ENCODE assay signal across 23 cellular contexts in the genomic region with DNA sequence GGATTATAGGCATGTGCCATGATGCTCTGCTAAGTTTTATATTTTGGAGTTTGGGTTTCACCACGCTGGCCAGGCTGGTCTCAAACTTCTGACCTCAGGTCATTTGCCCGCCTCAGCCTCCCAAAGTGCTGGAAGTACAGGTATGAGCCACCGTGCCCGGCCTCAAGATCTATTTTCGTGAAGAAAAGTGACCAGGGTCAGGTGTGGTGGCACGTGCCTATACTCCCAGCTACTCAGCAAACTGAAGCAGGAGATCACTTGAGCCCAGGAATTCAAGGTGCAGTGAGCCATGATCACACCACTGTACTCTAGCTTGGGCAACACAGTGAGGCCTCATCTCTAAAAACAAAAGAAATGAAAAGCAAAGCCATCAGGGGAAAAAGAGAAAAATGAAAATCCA.
"Had no signal": no experiment of that assay in that cellular context is flagged by ENCODE, and none has a peak within 500 bp of the region (broad histone marks: within the 10 kb centered on the region; RNA-seq: fewer than 3 reads in every experiment).

No MANE protein-coding gene starts in this region.

- H3K9me3 ChIP-seq: colonic mucosa, esophagus muscularis mucosa, gastroesophageal sphincter, heart right ventricle, lower lobe of right lung, ovary, right lobe of liver, stomach, testis, tibial nerve, upper lobe of left lung had no signal

- H3K27ac ChIP-seq: colonic mucosa, esophagus muscularis mucosa, foreskin keratinocyte, gastroesophageal sphincter, heart right ventricle, lower lobe of right lung, ovary, right lobe of liver, stomach, testis, tibial nerve, upper lobe of left lung had no signal

- H3K4me3 ChIP-seq: colonic mucosa, esophagus muscularis mucosa, gastroesophageal sphincter, heart right ventricle, lower lobe of right lung, ovary, right lobe of liver, stomach, testis, tibial nerve, upper lobe of left lung had no signal

- DNase-seq: colonic mucosa; effector memory CD4-positive, alpha-beta T cell; foreskin keratinocyte; heart right ventricle; immature natural killer cell; left ventricle myocardium superior; lower lobe of right lung; naive thymus-derived CD8-positive, alpha-beta T cell; nephron progenitor cell; ovary; small intestine; stimulated activated CD4-positive, alpha-beta T cell treated with anti-CD3 and anti-CD28 coated beads, Interleukin-15, amount 100 ng/mL, for 24 hours; stimulated activated CD4-positive, alpha-beta T cell treated with anti-CD3 and anti-CD28 coated beads, Interleukin-4, amount 100 ng/mL, for 1 hour; stimulated activated CD8-positive, alpha-beta memory T cell treated with anti-CD3 and anti-CD28 coated beads, Interleukin-4, amount 100 ng/mL, for 48 hours; stimulated activated naive CD4-positive, alpha-beta T cell treated with Interleukin-2 at 50 U/mL for 16 hours; stomach; testis; upper lobe of left lung had no signal

- H3K27me3 ChIP-seq: colonic mucosa, esophagus muscularis mucosa, foreskin keratinocyte, gastroesophageal sphincter, heart right ventricle, ovary, right lobe of liver, stomach, testis, tibial nerve, upper lobe of left lung had no signal

- H3K27me3 Mint-ChIP-seq: dendritic cell treated with granulocyte-macrophage colony-stimulating factor and Interleukin-4, amounts not matched to agents 40 ng/mL and 50 ng/mL, for 4 days had no signal

- H3K4me3 Mint-ChIP-seq: dendritic cell treated with granulocyte-macrophage colony-stimulating factor and Interleukin-4, amounts not matched to agents 40 ng/mL and 50 ng/mL, for 4 days; immature natural killer cell; naive thymus-derived CD8-positive, alpha-beta T cell; nephron progenitor cell had no signal

- H3K36me3 ChIP-seq: colonic mucosa, lower lobe of right lung, ovary, right lobe of liver had no signal

- ATAC-seq: foreskin keratinocyte; gastroesophageal sphincter; heart right ventricle; left ventricle myocardium superior; lower lobe of right lung; naive thymus-derived CD8-positive, alpha-beta T cell; right lobe of liver had no signal

- H3K9me3 Mint-ChIP-seq: dendritic cell treated with granulocyte-macrophage colony-stimulating factor and Interleukin-4, amounts not matched to agents 40 ng/mL and 50 ng/mL, for 4 days; immature natural killer cell; naive thymus-derived CD8-positive, alpha-beta T cell; nephron progenitor cell had no signal

- H3K36me3 Mint-ChIP-seq: immature natural killer cell; naive thymus-derived CD8-positive, alpha-beta T cell had no signal

- H3K4me1 ChIP-seq: colonic mucosa, heart right ventricle, lower lobe of right lung, right lobe of liver, upper lobe of left lung had no signal

- H3K4me1 Mint-ChIP-seq: immature natural killer cell had no signal

- H3K27ac Mint-ChIP-seq: dendritic cell treated with granulocyte-macrophage colony-stimulating factor and Interleukin-4, amounts not matched to agents 40 ng/mL and 50 ng/mL, for 4 days; immature natural killer cell had no signal
